In the genomic region with DNA sequence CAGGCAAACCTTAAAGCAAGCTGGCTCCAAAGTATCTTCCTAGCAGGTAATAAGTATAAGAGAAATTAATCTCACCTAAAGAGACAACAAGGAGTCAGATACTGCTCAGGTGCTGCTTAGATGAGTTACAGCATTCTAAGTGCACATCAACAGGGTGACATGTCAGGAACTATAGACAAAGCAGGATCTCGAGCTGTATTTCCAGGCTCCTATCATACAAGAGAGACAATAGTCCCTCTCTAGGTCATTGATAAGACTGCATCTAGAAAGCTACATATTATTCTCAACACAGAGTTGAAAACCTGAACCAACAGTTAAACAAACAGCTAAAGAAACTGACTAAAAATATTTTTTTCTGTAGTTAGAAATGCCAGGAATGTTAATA, we compare ENCODE assay signal across 1 cellular context.
TF ChIP-seq lines count a peak whose summit lies in the region.

No MANE protein-coding gene starts in this region.

TF ChIP-seq in H1, 55 proteins besides CTCF, POLR2A, EP300 and RAD21 (continued from another document):
- TF ChIP-seq, protein P1, sequence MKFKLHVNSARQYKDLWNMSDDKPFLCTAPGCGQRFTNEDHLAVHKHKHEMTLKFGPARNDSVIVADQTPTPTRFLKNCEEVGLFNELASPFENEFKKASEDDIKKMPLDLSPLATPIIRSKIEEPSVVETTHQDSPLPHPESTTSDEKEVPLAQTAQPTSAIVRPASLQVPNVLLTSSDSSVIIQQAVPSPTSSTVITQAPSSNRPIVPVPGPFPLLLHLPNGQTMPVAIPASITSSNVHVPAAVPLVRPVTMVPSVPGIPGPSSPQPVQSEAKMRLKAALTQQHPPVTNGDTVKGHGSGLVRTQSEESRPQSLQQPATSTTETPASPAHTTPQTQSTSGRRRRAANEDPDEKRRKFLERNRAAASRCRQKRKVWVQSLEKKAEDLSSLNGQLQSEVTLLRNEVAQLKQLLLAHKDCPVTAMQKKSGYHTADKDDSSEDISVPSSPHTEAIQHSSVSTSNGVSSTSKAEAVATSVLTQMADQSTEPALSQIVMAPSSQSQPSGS (IDR thresholded peaks at IDR 0.05; ENCODE audit: low read length), result no peak
- no peak for TF ChIP-seq BCL11A (IDR thresholded peaks at IDR 0.05; ENCODE audit: low read depth in 2 of 2, low read length in 2 of 2)
